In the genomic region with DNA sequence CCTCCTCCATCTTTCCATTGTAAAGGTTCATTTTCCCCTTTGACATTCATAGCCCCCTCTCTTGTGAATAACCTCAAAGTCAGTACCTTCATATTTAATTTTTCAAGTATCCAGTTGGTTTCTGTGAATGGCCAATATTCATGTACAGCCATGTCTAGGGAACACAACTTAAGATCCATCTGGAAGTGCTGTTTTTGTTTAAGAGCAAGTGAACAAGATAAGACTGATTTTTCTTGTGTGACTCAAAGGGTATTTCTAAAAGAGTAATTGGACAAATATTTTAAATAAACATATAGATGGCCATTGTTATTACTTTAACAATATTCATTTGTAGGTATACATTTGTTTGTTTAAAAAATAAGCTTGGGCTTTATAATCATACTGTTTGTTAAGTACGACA, we compare ENCODE assay signal across 19 cellular contexts.
A peak's percentile ranks its signal among the peaks of the same experiment; 100 is the strongest.
DNase-seq lines count a peak whose midpoint lies in the region; ATAC-seq and TF ChIP-seq lines count a peak whose summit lies in the region.
"Had no signal": no experiment of that assay in that cellular context is flagged by ENCODE, and none has a peak within 500 bp of the region (broad histone marks: within the 10 kb centered on the region; RNA-seq: fewer than 3 reads in every experiment).

No MANE protein-coding gene starts in this region.

- H3K4me1 ChIP-seq in CD8-positive, alpha-beta memory T cell (ENCODE audit: insufficient read depth, low read length): peaks cover 42% of the 10 kb centered on the region
- peaks cover 52% of the 10 kb centered on the region for H3K4me1 ChIP-seq in foreskin keratinocyte
- H3K4me1 ChIP-seq: left ventricle myocardium inferior, thyroid gland had no signal

- H3K4me3 ChIP-seq in CD8-positive, alpha-beta memory T cell (ENCODE audit: low read length): no peak overlapping the region
- H3K4me3 ChIP-seq: dorsolateral prefrontal cortex, left ventricle myocardium inferior, stomach, thyroid gland had no signal

- H3K27ac Mint-ChIP-seq in activated CD4-positive, alpha-beta T cell treated with anti-CD3 and anti-CD28 coated beads for 36 hours: peak overlapping the region; percentile 82
- peak overlapping the region in 6 of 8 donors; percentile 6 to 73 (median 33) for H3K27ac Mint-ChIP-seq in CD8-positive, alpha-beta memory T cell
- H3K27ac Mint-ChIP-seq in activated B cell treated with CpG ODN at 0.5 μM for 24 hours: peak overlapping the region; percentile 88

- intact Hi-C loops in activated CD4-positive, alpha-beta T cell treated with anti-CD3 and anti-CD28 coated beads for 36 hours (cut with DNase I, micrococcal nuclease): loop anchor here in 1 of 2 experiments (2.0 kb wide), 1 partner anchor 24 kb away; no protein-coding TSS in a partner anchor
- intact Hi-C loops in activated B cell treated with CpG ODN at 0.5 μM for 24 hours (cut with micrococcal nuclease): no loop called here

- H3K4me1 Mint-ChIP-seq in activated CD4-positive, alpha-beta T cell treated with anti-CD3 and anti-CD28 coated beads for 36 hours: peaks cover 66% of the 10 kb centered on the region
- peaks cover 61 to 83% (median 83%) of the 10 kb centered on the region in 3 donors for H3K4me1 Mint-ChIP-seq in CD8-positive, alpha-beta memory T cell
- peaks cover 79% of the 10 kb centered on the region for H3K4me1 Mint-ChIP-seq in activated B cell treated with CpG ODN at 0.5 μM for 24 hours

- H3K9me3 Mint-ChIP-seq in activated CD4-positive, alpha-beta T cell treated with anti-CD3 and anti-CD28 coated beads for 36 hours (ENCODE audit: low read depth): no peaks in the 10 kb centered on the region
- no peaks in the 10 kb centered on the region for H3K9me3 Mint-ChIP-seq in CD8-positive, alpha-beta memory T cell
- no peaks in the 10 kb centered on the region for H3K9me3 Mint-ChIP-seq in activated B cell treated with CpG ODN at 0.5 μM for 24 hours

- no peaks in the 10 kb centered on the region for H3K9me3 ChIP-seq in CD8-positive, alpha-beta memory T cell (ENCODE audit: low read length)
- H3K9me3 ChIP-seq: left ventricle myocardium inferior, stomach, thyroid gland had no signal

- POLR2A ChIA-PET in activated CD4-positive, alpha-beta T cell treated with anti-CD3 and anti-CD28 coated beads for 36 hours (lab: Charles Lee): interaction anchor here (1.0 kb wide), 1 partner anchor 60 kb away, joined by 3 read pairs; no protein-coding TSS in a partner anchor
- POLR2A ChIA-PET in CD8-positive, alpha-beta memory T cell (lab: Charles Lee): interaction anchor here (1.1 kb wide), 1 partner anchor 25 kb away, joined by 3 read pairs; no protein-coding TSS in a partner anchor
- POLR2A ChIA-PET in activated B cell treated with CpG ODN at 0.5 μM for 24 hours (lab: Charles Lee): interaction anchor here (0.6 to 2.1 kb wide), 4 partner anchors 9 to 24 kb away, joined by 8 to 14 read pairs (median 10); no protein-coding TSS in a partner anchor

- DNase-seq in activated CD4-positive, alpha-beta T cell treated with anti-CD3 and anti-CD28 coated beads for 36 hours: no peak
- no peak for DNase-seq in activated CD4-positive, alpha-beta T cell treated with anti-CD3 and anti-CD28 coated beads for 48 hours
- DNase-seq in CD8-positive, alpha-beta memory T cell: no peak
- DNase-seq in activated B cell treated with CpG ODN at 0.5 μM for 24 hours (no peak), foreskin keratinocyte (peak in 1 of 2 donors; percentile 47), KG1 (lab: John Stamatoyannopoulos, UW) (no peak), DMS153 treated with DMSO at 0.1 percent for 48 hours (lab: John Stamatoyannopoulos, UW; ENCODE audit: unreplicated experiment) (no peak), NCI-H524 treated with DMSO at 0.1 percent for 48 hours (lab: John Stamatoyannopoulos, UW) (no peak)
- DNase-seq: activated T-cell treated with anti-CD3 and anti-CD28 coated beads, Interleukin-2, amount 50 U/mL, for 48 hours; central memory CD4-positive, alpha-beta T cell; dorsolateral prefrontal cortex; left ventricle myocardium inferior; NCI-H1048; NCI-H187 treated with DMSO at 0.1 percent for 48 hours; NCI-H526; stimulated activated CD4-positive, alpha-beta T cell treated with anti-CD3 and anti-CD28 coated beads, Interleukin-15, amount 100 ng/mL, for 24 hours; stomach; thyroid gland had no signal

- H3K36me3 Mint-ChIP-seq in activated CD4-positive, alpha-beta T cell treated with anti-CD3 and anti-CD28 coated beads for 36 hours (ENCODE audit: low read depth): peaks cover 53% of the 10 kb centered on the region
- peaks cover 0 to 80% (median 29%) of the 10 kb centered on the region in 3 donors for H3K36me3 Mint-ChIP-seq in CD8-positive, alpha-beta memory T cell
- peaks cover 66% of the 10 kb centered on the region for H3K36me3 Mint-ChIP-seq in activated B cell treated with CpG ODN at 0.5 μM for 24 hours (ENCODE audit: low read depth)

- CTCF ChIA-PET in activated CD4-positive, alpha-beta T cell treated with anti-CD3 and anti-CD28 coated beads for 36 hours (lab: Charles Lee): interaction anchor here (0.9 to 1.9 kb wide), 8 partner anchors 10 to 27 kb away, joined by 3 to 8 read pairs (median 4); no protein-coding TSS in a partner anchor
- CTCF ChIA-PET in CD8-positive, alpha-beta memory T cell (lab: Charles Lee): interaction anchor here (1.0 to 4.7 kb wide), 3 partner anchors 11 to 30 kb away, joined by 3 to 26 read pairs (median 4); no protein-coding TSS in a partner anchor
- CTCF ChIA-PET in activated B cell treated with CpG ODN at 0.5 μM for 24 hours (lab: Charles Lee): interaction anchor here (0.9 to 2.1 kb wide), 3 partner anchors 11 to 24 kb away, joined by 5 to 11 read pairs (median 6); no protein-coding TSS in a partner anchor

- no peaks in the 10 kb centered on the region for H3K27me3 ChIP-seq in CD8-positive, alpha-beta memory T cell (ENCODE audit: insufficient read depth, low read length, poor library complexity, severe bottlenecking)
- no peaks in the 10 kb centered on the region for H3K27me3 ChIP-seq in foreskin keratinocyte
- H3K27me3 ChIP-seq: stomach, thyroid gland had no signal

- no peak overlapping the region for H3K4me3 Mint-ChIP-seq in activated CD4-positive, alpha-beta T cell treated with anti-CD3 and anti-CD28 coated beads for 36 hours
- H3K4me3 Mint-ChIP-seq in CD8-positive, alpha-beta memory T cell: no peak overlapping the region
- H3K4me3 Mint-ChIP-seq in activated B cell treated with CpG ODN at 0.5 μM for 24 hours: no peak overlapping the region

- ATAC-seq in activated CD4-positive, alpha-beta T cell treated with anti-CD3 and anti-CD28 coated beads for 36 hours: no peak
- ATAC-seq in activated B cell treated with CpG ODN at 0.5 μM for 24 hours (ENCODE audit: low read depth): no peak
- ATAC-seq in foreskin keratinocyte: peak; percentile 55

- H3K27ac ChIP-seq in CD8-positive, alpha-beta memory T cell (ENCODE audit: low read depth, low read length): no peak overlapping the region
- peak overlapping the region; percentile 80 for H3K27ac ChIP-seq in foreskin keratinocyte
- H3K27ac ChIP-seq: 22Rv1, dorsolateral prefrontal cortex, left ventricle myocardium inferior, stomach, thyroid gland had no signal

- TF ChIP-seq CTCF in activated B cell treated with CpG ODN at 0.5 μM for 24 hours (IDR thresholded peaks at IDR 0.05) (no peak), foreskin keratinocyte (conservative IDR thresholded peaks at IDR 0.05) (no peak)

- H3K27me3 Mint-ChIP-seq in activated CD4-positive, alpha-beta T cell treated with anti-CD3 and anti-CD28 coated beads for 36 hours: no peaks in the 10 kb centered on the region
- peaks cover 0 to 1% of the 10 kb centered on the region in 2 donors for H3K27me3 Mint-ChIP-seq in CD8-positive, alpha-beta memory T cell
- no peaks in the 10 kb centered on the region for H3K27me3 Mint-ChIP-seq in activated B cell treated with CpG ODN at 0.5 μM for 24 hours

- H3K36me3 ChIP-seq in CD8-positive, alpha-beta memory T cell (ENCODE audit: insufficient read depth, low read length): peaks cover 7% of the 10 kb centered on the region
- H3K36me3 ChIP-seq: left ventricle myocardium inferior had no signal

Comparison
In these comparisons a context has a peak if more than half of its experiments do, and no peak if none do; other contexts are left out.
1. H3K27ac Mint-ChIP-seq: peak in every context shown above with its lines; median percentile 88 in activated B cell treated with CpG ODN at 0.5 μM for 24 hours; 82 in activated CD4-positive, alpha-beta T cell treated with anti-CD3 and anti-CD28 coated beads for 36 hours; 33 in CD8-positive, alpha-beta memory T cell.